In the genomic region with DNA sequence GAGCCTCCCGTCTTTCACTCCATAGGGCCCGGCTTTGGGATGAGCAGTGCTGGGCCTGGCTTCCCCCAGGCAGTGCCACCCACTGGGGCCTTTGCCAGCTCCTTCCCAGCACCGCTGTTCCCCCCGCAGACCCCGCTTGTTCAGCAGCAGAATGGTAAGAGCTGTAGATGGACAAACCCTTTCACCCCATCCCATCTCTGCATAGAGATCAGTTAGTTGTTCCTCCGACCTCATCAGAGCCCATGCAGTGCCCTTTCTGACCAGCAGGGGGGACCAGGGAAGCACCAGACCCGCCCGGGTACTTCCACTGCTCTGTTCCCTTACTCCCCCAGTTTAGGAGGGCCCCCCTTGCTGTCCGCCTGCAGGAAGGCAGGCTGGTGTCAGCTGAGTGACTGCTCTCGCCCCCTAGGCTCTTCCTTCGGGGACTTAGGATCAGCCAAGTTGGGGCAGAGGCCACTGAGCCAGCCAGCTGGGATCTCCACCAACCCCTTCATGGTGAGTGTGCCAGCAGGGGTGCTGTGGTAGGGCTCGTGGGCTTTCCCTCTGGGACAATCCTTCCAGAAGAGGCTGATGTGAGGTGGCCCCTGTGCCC, we compare ENCODE assay signal across 8 cellular contexts. TPM values are rescaled to one million over a fixed set of nuclear protein-coding genes. Genes with fewer than 3 reads are reported as not detected.
DNase-seq lines count a peak whose midpoint lies in the region; ATAC-seq lines count a peak whose summit lies in the region.

No MANE protein-coding gene starts in this region.

- no peak overlapping the region for H2BK15ac ChIP-seq in mesenchymal stem cell (ENCODE audit: low read depth, poor library complexity, severe bottlenecking)

- peaks cover 17 to 32% of the 10 kb centered on the region in 2 experiments for H3K36me3 ChIP-seq in mesenchymal stem cell (ENCODE audit: control insufficient read depth in 1 of 2, insufficient read depth in 2 of 2, low read depth in 1 of 2, low read length in 2 of 2)

- H3K4me2 ChIP-seq in mesenchymal stem cell (ENCODE audit: low read length, poor library complexity, severe bottlenecking) = no peak overlapping the region

- peaks cover 28% of the 10 kb centered on the region for H3K4me1 Mint-ChIP-seq in activated CD4-positive, alpha-beta memory T cell treated with anti-CD3 and anti-CD28 coated beads, Interleukin-2, amount 10 ng/mL, durations not matched to agents 7 days and 5 days

- peaks cover 12% of the 10 kb centered on the region for H3K4me1 ChIP-seq in mesenchymal stem cell (ENCODE audit: control insufficient read depth, insufficient read depth, low read depth, low read length)

- CTCF ChIA-PET in activated CD4-positive, alpha-beta memory T cell treated with anti-CD3 and anti-CD28 coated beads, Interleukin-2, amount 10 ng/mL, durations not matched to agents 7 days and 5 days (lab: Charles Lee) = interaction anchor here (0.7 to 11.1 kb wide), 21 partner anchors 9 to 287 kb away, joined by 3 to 144 read pairs (median 4); partner anchors contain the start of genes AGFG2, FBXO24, GIGYF1 and LRCH4

- peak overlapping the region; percentile 7 for H2AFZ ChIP-seq in mesenchymal stem cell (ENCODE audit: low read depth, low read length)

- H2AK5ac ChIP-seq in mesenchymal stem cell (ENCODE audit: low read length, severe bottlenecking) = no peak overlapping the region

- H3K14ac ChIP-seq in mesenchymal stem cell (ENCODE audit: low read length in 2 of 2) = no peak overlapping the region

- H4K8ac ChIP-seq in mesenchymal stem cell (ENCODE audit: low read length) = no peak overlapping the region

- peak; percentile 47 for ATAC-seq in GM18909 (IDR thresholded peaks at IDR 0.05; ENCODE audit: poor library complexity, unreplicated experiment)
- no peak for ATAC-seq in HG02642 (IDR thresholded peaks at IDR 0.05; ENCODE audit: poor library complexity, unreplicated experiment)

- WGBS in mesenchymal stem cell = 40% methylated on average over 12 of the region's 12 CpGs

- H3K4ac ChIP-seq in mesenchymal stem cell (ENCODE audit: low read depth in 1 of 2, low read length in 2 of 2) = no peak overlapping the region

- peak overlapping the region; percentile 1 for H4K91ac ChIP-seq in mesenchymal stem cell (ENCODE audit: low read length)

- peak overlapping the region in 1 of 2 experiments; percentile 40 for H2BK12ac ChIP-seq in mesenchymal stem cell (ENCODE audit: low read length in 2 of 2)

- no peak overlapping the region for H3K18ac ChIP-seq in mesenchymal stem cell (ENCODE audit: low read depth in 1 of 2, low read length in 2 of 2)

- H3K27me3 Mint-ChIP-seq in activated CD4-positive, alpha-beta memory T cell treated with anti-CD3 and anti-CD28 coated beads, Interleukin-2, amount 10 ng/mL, durations not matched to agents 7 days and 5 days = no peaks in the 10 kb centered on the region

- no peaks in the 10 kb centered on the region for H3K9me3 Mint-ChIP-seq in activated CD4-positive, alpha-beta memory T cell treated with anti-CD3 and anti-CD28 coated beads, Interleukin-2, amount 10 ng/mL, durations not matched to agents 7 days and 5 days

- H3K4me3 ChIP-seq in mesenchymal stem cell (ENCODE audit: insufficient read depth in 1 of 2, low read depth in 1 of 2, low read length in 2 of 2) = no peak overlapping the region

- H3K27ac Mint-ChIP-seq in activated CD4-positive, alpha-beta memory T cell treated with anti-CD3 and anti-CD28 coated beads, Interleukin-2, amount 10 ng/mL, durations not matched to agents 7 days and 5 days = peak overlapping the region; percentile 49

- no peak overlapping the region for H3K4me3 Mint-ChIP-seq in activated CD4-positive, alpha-beta memory T cell treated with anti-CD3 and anti-CD28 coated beads, Interleukin-2, amount 10 ng/mL, durations not matched to agents 7 days and 5 days

- H3K36me3 Mint-ChIP-seq in activated CD4-positive, alpha-beta memory T cell treated with anti-CD3 and anti-CD28 coated beads, Interleukin-2, amount 10 ng/mL, durations not matched to agents 7 days and 5 days (ENCODE audit: low read depth) = peaks cover 25% of the 10 kb centered on the region

- no peaks in the 10 kb centered on the region for H3K27me3 ChIP-seq in mesenchymal stem cell (ENCODE audit: control insufficient read depth in 1 of 2, insufficient read depth in 1 of 2, low read length in 2 of 2)

- H3K79me1 ChIP-seq in mesenchymal stem cell (replicated peaks; ENCODE audit: low read length, poor library complexity, severe bottlenecking) = no peaks in the 10 kb centered on the region

- no peaks in the 10 kb centered on the region for H3K9me3 ChIP-seq in mesenchymal stem cell (ENCODE audit: control insufficient read depth, low read length)

- no peak overlapping the region for H2BK5ac ChIP-seq in mesenchymal stem cell (ENCODE audit: low read depth, low read length, poor library complexity, severe bottlenecking)

- no peak overlapping the region for H3K27ac ChIP-seq in mesenchymal stem cell (ENCODE audit: low read length, poor library complexity, severe bottlenecking)

- no peak overlapping the region for H3K23ac ChIP-seq in mesenchymal stem cell (ENCODE audit: low read length in 2 of 2)

- no peak overlapping the region for H2BK120ac ChIP-seq in mesenchymal stem cell (ENCODE audit: low read depth, low read length)

- DNase-seq in AG08395 (ENCODE audit: low spot score) = peak; percentile 90
- peak; percentile 51 for DNase-seq in NCI-H748 (lab: John Stamatoyannopoulos, UW; ENCODE audit: unreplicated experiment)
- DNase-seq in activated CD4-positive, alpha-beta memory T cell treated with anti-CD3 and anti-CD28 coated beads, Interleukin-2, amount 10 ng/mL, durations not matched to agents 7 days and 5 days = peak; percentile 83
- DNase-seq in effector CD8-positive, alpha-beta T cell (lab: John Stamatoyannopoulos, UW) = peak; percentile 75
- peak; percentile 76 for DNase-seq in mesenchymal stem cell
- DNase-seq in stimulated activated CD8-positive, alpha-beta memory T cell treated with anti-CD3 and anti-CD28 coated beads, Interleukin-4, amount 100 ng/mL, for 4 hours (ENCODE audit: low read depth in 2 of 2, low spot score in 1 of 2) = peak; percentile 64 to 90

- POLR2A ChIA-PET in activated CD4-positive, alpha-beta memory T cell treated with anti-CD3 and anti-CD28 coated beads, Interleukin-2, amount 10 ng/mL, durations not matched to agents 7 days and 5 days (lab: Charles Lee) = interaction anchor here (0.8 to 2.6 kb wide), 5 partner anchors 19 to 141 kb away, joined by 3 to 12 read pairs (median 4); partner anchors contain the start of genes FBXO24, LRCH4 and POP7

- no peak overlapping the region for H3K9ac ChIP-seq in mesenchymal stem cell (ENCODE audit: low read length)

RNA-seq across cellular contexts. Expression of gene SAP25, which starts 9.8 kb away (rescaled TPM):
- 10 to 100 TPM; 29.1 to 30.0 TPM for total RNA-seq in activated CD4-positive, alpha-beta memory T cell treated with anti-CD3 and anti-CD28 coated beads, Interleukin-2, amount 10 ng/mL, durations not matched to agents 7 days and 5 days
- polyA plus RNA-seq in mesenchymal stem cell (2013, experiment 1 of 2) = 1.9 TPM
- 1.4 TPM for polyA plus RNA-seq in mesenchymal stem cell (2013, experiment 2 of 2)

RNA-seq across cellular contexts. Expression of gene LRCH4, which starts 22.0 kb away (rescaled TPM):
- total RNA-seq in activated CD4-positive, alpha-beta memory T cell treated with anti-CD3 and anti-CD28 coated beads, Interleukin-2, amount 10 ng/mL, durations not matched to agents 7 days and 5 days = 100 to 1,000 TPM; 199 to 204 TPM
- 72.6 TPM for polyA plus RNA-seq in mesenchymal stem cell (2013, experiment 1 of 2)
- polyA plus RNA-seq in mesenchymal stem cell (2013, experiment 2 of 2) = 68.0 TPM

RNA-seq across cellular contexts. Expression of gene FBXO24, which starts 22.2 kb away (rescaled TPM):
- 1 to 10 TPM; 1.8 to 2.7 TPM for total RNA-seq in activated CD4-positive, alpha-beta memory T cell treated with anti-CD3 and anti-CD28 coated beads, Interleukin-2, amount 10 ng/mL, durations not matched to agents 7 days and 5 days
- 0.37 TPM for polyA plus RNA-seq in mesenchymal stem cell (2013, experiment 1 of 2)
- 0.33 TPM for polyA plus RNA-seq in mesenchymal stem cell (2013, experiment 2 of 2)

RNA-seq across cellular contexts. Expression of gene AGFG2, which starts 24.9 kb away (rescaled TPM):
- 10 to 100 TPM; 53.9 to 59.8 TPM for total RNA-seq in activated CD4-positive, alpha-beta memory T cell treated with anti-CD3 and anti-CD28 coated beads, Interleukin-2, amount 10 ng/mL, durations not matched to agents 7 days and 5 days
- polyA plus RNA-seq in mesenchymal stem cell (2013, experiment 1 of 2) = 5.6 TPM
- 5.7 TPM for polyA plus RNA-seq in mesenchymal stem cell (2013, experiment 2 of 2)

RNA-seq across cellular contexts. Expression of gene PCOLCE, which starts 38.3 kb away (rescaled TPM):
- total RNA-seq in activated CD4-positive, alpha-beta memory T cell treated with anti-CD3 and anti-CD28 coated beads, Interleukin-2, amount 10 ng/mL, durations not matched to agents 7 days and 5 days = 10 to 100 TPM; 16.0 to 18.7 TPM
- 255 TPM for polyA plus RNA-seq in mesenchymal stem cell (2013, experiment 1 of 2)
- 254 TPM for polyA plus RNA-seq in mesenchymal stem cell (2013, experiment 2 of 2)
